ENCODE assay signal across 8 cellular contexts in genomic region chr18:32091724-32092421, GRCh38. TPM values are rescaled to one million over a fixed set of nuclear protein-coding genes. Genes with fewer than 3 reads are reported as not detected.
DNase-seq lines count a peak whose midpoint lies in the region; ATAC-seq and TF ChIP-seq lines count a peak whose summit lies in the region.

A gene with protein sequence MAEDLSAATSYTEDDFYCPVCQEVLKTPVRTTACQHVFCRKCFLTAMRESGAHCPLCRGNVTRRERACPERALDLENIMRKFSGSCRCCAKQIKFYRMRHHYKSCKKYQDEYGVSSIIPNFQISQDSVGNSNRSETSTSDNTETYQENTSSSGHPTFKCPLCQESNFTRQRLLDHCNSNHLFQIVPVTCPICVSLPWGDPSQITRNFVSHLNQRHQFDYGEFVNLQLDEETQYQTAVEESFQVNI (plus strand): TSS chr18:32091874. CDS start chr18:32092777, 903 bp downstream.

- ATAC-seq in HG02759 (IDR thresholded peaks at IDR 0.05; ENCODE audit: unreplicated experiment): peak; percentile 58

- 0 to 1% methylated on average over 17 to 74 of the region's 75 CpGs for WGBS in transverse colon (ENCODE audit: low coverage in 1 of 2), 2 donors

- no peaks in the 10 kb centered on the region for H3K27me3 ChIP-seq in cardiac muscle cell
- H3K27me3 ChIP-seq in transverse colon: no peaks in the 10 kb centered on the region

- H3K4me3 ChIP-seq in GM12865 (ENCODE audit: low read depth, low read length) (peak within 1 kb of the TSS; percentile 83), cardiac muscle cell (peak within 1 kb of the TSS; percentile 81), transverse colon (peak within 1 kb of the TSS; percentile 85 to 98 (median 88))

- intact Hi-C loops in transverse colon (cut with DNase I; ENCODE audit: low total_unique reads): no loop called here

- H3K36me3 ChIP-seq in cardiac muscle cell (no peaks in the 10 kb centered on the region), transverse colon (no peaks in the 10 kb centered on the region)

- H3K4me1 ChIP-seq in cardiac muscle cell (ENCODE audit: low read depth) (peaks cover 30% of the 10 kb centered on the region), transverse colon (peaks cover 10 to 37% (median 23%) of the 10 kb centered on the region in 4 donors)

- TF ChIP-seq POLR2A in transverse colon (IDR thresholded peaks at IDR 0.05): peak; percentile 89

- in situ Hi-C loops in transverse colon (cut with MboI; ENCODE audit: low pct_ligation_motif_present in 1 of 4, low pct_unique_long_range_greater_than_20kb in 1 of 4, low sequenced_read_pairs in 3 of 4): loop anchor here in 1 of 4 donors (25.0 kb wide), 1 partner anchor 155 kb away; the partner anchor contains the start of gene TRAPPC8

- no peak for TF ChIP-seq CTCF in GM12865 (IDR thresholded peaks at IDR 0.05; ENCODE audit: insufficient read depth, low read depth, low read length, missing control alignments)
- TF ChIP-seq CTCF in cardiac muscle cell (IDR thresholded peaks at IDR 0.05; ENCODE audit: low read depth, low read length): no peak
- TF ChIP-seq CTCF in transverse colon (IDR thresholded peaks at IDR 0.05): peak in 1 of 5 experiments; percentile 25

- no peak for TF ChIP-seq EP300 in transverse colon (IDR thresholded peaks at IDR 0.05; ENCODE audit: low read depth)

- DNase-seq in GM12865 (ENCODE audit: low read depth) (peak; percentile 95), NCI-H1417 (lab: John Stamatoyannopoulos, UW) (peak; percentile 81 to 97 (median 96)), SW 1271 (lab: John Stamatoyannopoulos, UW) (peak; percentile 38 to 76), cardiac muscle cell (ENCODE audit: low read depth in 1 of 2, low spot score in 1 of 2) (peak; percentile 89 to 90), pons (ENCODE audit: low spot score) (peak; percentile 73), transverse colon (peak; percentile 94)
- DNase-seq in activated naive CD8-positive, alpha-beta T cell treated with anti-CD3 and anti-CD28 coated beads, Interleukin-2, amount 50 U/mL, for 16 hours (ENCODE audit: low read depth, low spot score): peak; percentile 72

- H3K9me3 ChIP-seq in cardiac muscle cell (ENCODE audit: low read depth) (no peaks in the 10 kb centered on the region), transverse colon (no peaks in the 10 kb centered on the region)

- H3K27ac ChIP-seq in cardiac muscle cell (peak within 1 kb of the TSS; percentile 95), transverse colon (peak within 1 kb of the TSS; percentile 100)

RNA-seq across cellular contexts. Expression of the gene that starts here (rescaled TPM):
- total RNA-seq in cardiac muscle cell (51.8 and 54.8 TPM in 2 replicates), transverse colon (10 to 100 TPM; 18.3 to 32.2 (median 28.5) TPM)
- 31.7 and 53.3 TPM in 2 replicates for polyA plus RNA-seq in cardiac muscle cell

Comparison
In these comparisons a context has a peak if more than half of its experiments do, and no peak if none do; other contexts are left out.
1. Peak in every context shown above with its lines: DNase-seq, ATAC-seq, H3K4me3 ChIP-seq and H3K27ac ChIP-seq.